Comparison of ENCODE assay signal across 7 cellular contexts in the genomic region with DNA sequence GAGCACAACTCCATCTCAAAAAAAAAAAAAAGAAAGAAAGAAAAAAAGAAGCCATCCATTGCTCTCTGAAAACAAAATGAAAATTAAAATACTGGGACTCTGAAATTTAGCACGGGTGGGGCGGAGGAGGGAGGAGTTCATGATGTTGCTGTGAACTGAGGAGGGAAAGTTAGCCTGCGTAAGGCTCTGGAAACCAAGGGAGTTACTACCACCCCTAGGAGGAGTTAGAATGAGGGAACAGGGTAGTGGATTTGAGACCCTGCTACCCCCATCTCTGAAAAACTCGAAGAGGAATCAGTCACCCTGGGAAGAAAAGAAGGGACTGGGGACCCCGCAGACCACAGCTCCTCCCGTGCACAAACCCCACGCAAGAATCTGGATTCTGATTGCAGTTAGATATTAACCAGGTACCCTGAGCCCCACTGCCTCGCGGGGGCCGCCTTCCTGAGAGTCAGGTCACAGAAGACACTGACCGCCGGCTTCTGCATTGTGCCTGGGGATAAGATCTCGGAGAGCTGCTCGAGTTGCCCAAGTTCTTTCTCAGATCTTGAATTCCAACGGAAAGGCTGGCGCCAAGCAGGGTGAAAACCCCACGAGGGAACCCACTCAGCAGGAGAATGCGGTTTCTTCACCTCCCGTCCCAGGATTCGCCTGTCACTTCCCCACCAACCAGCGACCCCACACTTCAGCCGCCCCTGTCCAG. TPM values are rescaled to one million over a fixed set of nuclear protein-coding genes. Genes with fewer than 3 reads are reported as not detected.
DNase-seq lines count a peak whose midpoint lies in the region; ATAC-seq and TF ChIP-seq lines count a peak whose summit lies in the region.

No MANE protein-coding gene starts in this region.

- H3K4me3 ChIP-seq in PC-9 (peak overlapping the region; percentile 32; the same call in 1 of the 2 replicates), choroid plexus epithelial cell (ENCODE audit: low read depth, low read length) (peak overlapping the region; percentile 91), right lobe of liver (peak overlapping the region; percentile 76 to 96 (median 82)), subcutaneous abdominal adipose tissue (ENCODE audit: low read depth in 1 of 5, low read length in 5 of 5) (peak overlapping the region; percentile 76 to 91 (median 80))

- no peaks in the 10 kb centered on the region for H3F3A ChIP-seq in PC-9 (ENCODE audit: insufficient read depth, low read depth)

- H2AFZ ChIP-seq in PC-9 = peak overlapping the region; percentile 81; the same call in 1 of the 2 replicates

- peak overlapping the region; percentile 69 for H3K4me2 ChIP-seq in PC-9

- H3K36me3 ChIP-seq in PC-9 (ENCODE audit: low read depth) = no peaks in the 10 kb centered on the region
- H3K36me3 ChIP-seq in right lobe of liver = no peaks in the 10 kb centered on the region
- no peaks in the 10 kb centered on the region for H3K36me3 ChIP-seq in subcutaneous abdominal adipose tissue (ENCODE audit: control insufficient read depth in 5 of 5, insufficient read depth in 5 of 5, low read length in 5 of 5)

- intact Hi-C loops in PC-9 (cut with micrococcal nuclease; ENCODE audit: unreplicated experiment) = no loop called here
- intact Hi-C loops in right lobe of liver (cut with DNase I) = no loop called here

- DNase-seq in PC-9 (no peak), choroid plexus epithelial cell (ENCODE audit: low read depth) (peak; percentile 30), right lobe of liver (peak; percentile 35 to 58 (median 50)), NCI-H146 treated with DMSO at 0.1 percent for 48 hours (lab: John Stamatoyannopoulos, UW; ENCODE audit: unreplicated experiment) (no peak), NCI-H2029 treated with DMSO at 0.1 percent for 48 hours (lab: John Stamatoyannopoulos, UW) (no peak)

- ATAC-seq in GM18505 (IDR thresholded peaks at IDR 0.05; ENCODE audit: unreplicated experiment) (peak; percentile 15), right lobe of liver (peak in 2 of 4 donors; percentile 7 to 13)

- no peak for TF ChIP-seq CTCF in PC-9 (conservative IDR thresholded peaks at IDR 0.05)
- no peak for TF ChIP-seq CTCF in choroid plexus epithelial cell (conservative IDR thresholded peaks at IDR 0.05; ENCODE audit: low read depth, low read length)
- TF ChIP-seq CTCF in right lobe of liver (IDR thresholded peaks at IDR 0.05) = no peak

- no peaks in the 10 kb centered on the region for H3K9me3 ChIP-seq in PC-9 (ENCODE audit: insufficient read depth, low read depth)
- no peaks in the 10 kb centered on the region for H3K9me3 ChIP-seq in right lobe of liver
- H3K9me3 ChIP-seq in subcutaneous abdominal adipose tissue (ENCODE audit: control insufficient read depth in 5 of 5, low read length in 5 of 5) = no peaks in the 10 kb centered on the region

- TF ChIP-seq POLR2A in GM18505 (IDR thresholded peaks at IDR 0.05; ENCODE audit: borderline replicate concordance, extremely low read depth, insufficient read depth, insufficient read length) (no peak), right lobe of liver (IDR thresholded peaks at IDR 0.05) (no peak)

- H3K27ac ChIP-seq in PC-9 (no peak overlapping the region), right lobe of liver (peak overlapping the region; percentile 73 to 81 (median 80)), subcutaneous abdominal adipose tissue (ENCODE audit: low read depth, low read length) (peak overlapping the region; percentile 96)

- H3K4me1 ChIP-seq in PC-9 (replicated peaks; ENCODE audit: insufficient read depth) = no peaks in the 10 kb centered on the region
- H3K4me1 ChIP-seq in right lobe of liver = peaks cover 0 to 9% (median 0%) of the 10 kb centered on the region in 4 donors
- H3K4me1 ChIP-seq in subcutaneous abdominal adipose tissue (ENCODE audit: control insufficient read depth in 5 of 5, insufficient read depth in 5 of 5, low read length in 5 of 5) = peaks cover 8 to 16% (median 10%) of the 10 kb centered on the region in 5 donors

- H3K79me2 ChIP-seq in PC-9 (ENCODE audit: low read depth) = no peaks in the 10 kb centered on the region

- CTCF ChIA-PET in PC-9 (lab: Charles Lee) = no interaction called here

- BruUV-seq in PC-9 (replicated peaks; lab: Mats Ljungman, UMichigan) = no TSS peak

- no peaks in the 10 kb centered on the region for H3K9me2 ChIP-seq in PC-9 (ENCODE audit: insufficient read depth)

- H3K27me3 ChIP-seq in PC-9 (ENCODE audit: insufficient read depth, low read depth) = peaks cover 26% of the 10 kb centered on the region; the same call in 1 of the 2 replicates
- H3K27me3 ChIP-seq in right lobe of liver = no peaks in the 10 kb centered on the region
- peaks cover 0 to 3% (median 0%) of the 10 kb centered on the region in 5 donors for H3K27me3 ChIP-seq in subcutaneous abdominal adipose tissue (ENCODE audit: control insufficient read depth in 5 of 5, insufficient read depth in 4 of 5, low read length in 5 of 5)

- POLR2A ChIA-PET in PC-9 (lab: Charles Lee; ENCODE audit: unreplicated experiment) = no interaction called here

- H4K20me1 ChIP-seq in PC-9 (ENCODE audit: insufficient read depth) = no peaks in the 10 kb centered on the region

- WGBS in right lobe of liver (ENCODE audit: insufficient coverage, low coverage, low lambda C conversion rate, missing lambda C conversion rate) = 4% methylated on average over 16 of the region's 22 CpGs

- peak overlapping the region; percentile 68 to 95 (median 89) for H3K9ac ChIP-seq in subcutaneous abdominal adipose tissue (ENCODE audit: low read length in 5 of 5)

RNA-seq across cellular contexts. Expression of gene ZNF442, which starts 0.9 kb away (rescaled TPM):
- total RNA-seq in PC-9 (2021) = not detected in 2 replicates
- total RNA-seq in right lobe of liver = 1 to 10 TPM in 3 of 6 experiments, under 1 TPM in 3; 0.56 to 2.3 (median 1.3) TPM

RNA-seq across cellular contexts. Expression of gene ZNF563, which starts 31.1 kb away (rescaled TPM):
- 1.1 and 1.8 TPM in 2 replicates for total RNA-seq in PC-9 (2021)
- 1 to 10 TPM; 2.4 to 4.5 (median 3.6) TPM for total RNA-seq in right lobe of liver

RNA-seq across cellular contexts. Expression of gene ZNF799, which starts 36.5 kb away (rescaled TPM):
- total RNA-seq in PC-9 (2021) (2.5 and 2.9 TPM in 2 replicates), right lobe of liver (1 to 10 TPM; 2.3 to 2.8 (median 2.7) TPM)

Comparison
In these comparisons a context has a peak if more than half of its experiments do, and no peak if none do; other contexts are left out.
1. DNase-seq: peak in choroid plexus epithelial cell (single experiment) and right lobe of liver (3 of 3); none in PC-9 (0 of 2), NCI-H146 treated with DMSO at 0.1 percent for 48 hours (single experiment) and NCI-H2029 treated with DMSO at 0.1 percent for 48 hours (single experiment).
2. H3K4me3 ChIP-seq: peak in every context shown above with its lines; median percentile 91 in choroid plexus epithelial cell; 82 in right lobe of liver; 80 in subcutaneous abdominal adipose tissue; 32 in PC-9.